In the genomic region with DNA sequence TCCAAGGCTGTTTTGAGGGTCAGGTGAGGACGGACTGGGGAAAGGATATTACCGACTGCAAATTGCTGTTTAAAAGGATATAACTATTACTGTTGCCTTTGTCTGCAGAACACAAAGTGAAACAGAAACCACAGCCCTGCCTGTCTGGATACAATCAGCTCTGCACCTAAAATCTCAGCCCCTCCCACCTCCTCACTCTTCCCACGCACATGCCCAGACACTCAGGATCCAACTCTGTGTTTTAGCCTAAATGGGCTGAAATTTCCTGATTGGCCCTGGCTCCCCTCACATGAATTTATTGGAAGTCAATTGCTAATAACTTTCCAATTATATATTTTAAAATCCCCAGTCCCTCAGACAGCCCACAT, we compare ENCODE assay signal across 23 cellular contexts.
DNase-seq lines count a peak whose midpoint lies in the region; ATAC-seq, FAIRE-seq and TF ChIP-seq lines count a peak whose summit lies in the region.
"Had no signal": no experiment of that assay in that cellular context is flagged by ENCODE, and none has a peak within 500 bp of the region (broad histone marks: within the 10 kb centered on the region; RNA-seq: fewer than 3 reads in every experiment).

No MANE protein-coding gene starts in this region.

- CTCF ChIA-PET in activated CD8-positive, alpha-beta memory T cell treated with anti-CD3 and anti-CD28 coated beads, Interleukin-2, amount 10 ng/mL, durations not matched to agents 7 days and 5 days (lab: Charles Lee), result no interaction called here
- CTCF ChIA-PET in activated naive CD4-positive, alpha-beta T cell treated with anti-CD3 and anti-CD28 coated beads for 36 hours (lab: Charles Lee), result no interaction called here

- no peaks in the 10 kb centered on the region for H3K36me3 Mint-ChIP-seq in activated CD8-positive, alpha-beta memory T cell treated with anti-CD3 and anti-CD28 coated beads, Interleukin-2, amount 10 ng/mL, durations not matched to agents 7 days and 5 days
- H3K36me3 Mint-ChIP-seq in activated naive CD4-positive, alpha-beta T cell treated with anti-CD3 and anti-CD28 coated beads for 36 hours (ENCODE audit: low read depth), result no peaks in the 10 kb centered on the region
- H3K36me3 Mint-ChIP-seq: CD8-positive, alpha-beta T cell; IgD-negative memory B cell had no signal

- peak; percentile 40 for DNase-seq in activated CD8-positive, alpha-beta memory T cell treated with anti-CD3 and anti-CD28 coated beads for 24 hours
- no peak for DNase-seq in activated CD8-positive, alpha-beta memory T cell treated with anti-CD3 and anti-CD28 coated beads, Interleukin-2, amount 10 ng/mL, durations not matched to agents 7 days and 5 days
- DNase-seq in NCI-H2227 treated with DMSO at 0.1 percent for 48 hours (lab: John Stamatoyannopoulos, UW) (peak; percentile 32), middle frontal gyrus (ENCODE audit: extremely low spot score, low spot score) (peak; percentile 13), H54 (ENCODE audit: insufficient read length, low spot score) (no peak)
- no peak for DNase-seq in activated naive CD4-positive, alpha-beta T cell treated with anti-CD3 and anti-CD28 coated beads for 36 hours
- no peak for DNase-seq in activated naive CD4-positive, alpha-beta T cell treated with Interleukin-2 at 50 U/mL for 16 hours
- DNase-seq: Calu3; HCEC 1CT; Karpas-422; MG63; NCI-H1092; NCI-H1436 treated with DMSO at 0.1 percent for 48 hours; NCI-H2029; NCI-H2171; NCI-H446 treated with DMSO at 0.1 percent for 48 hours; NK-92 treated with Interleukin-12 subunit alpha and Interleukin-12 subunit beta, amount 100 ng/mL, for 24 hours; SHP77; SK-N-SH had no signal

- no peak overlapping the region for H3K27ac ChIP-seq in BLaER1 treated with 17β-estradiol and CSF1 and Interleukin-3, amounts not matched to agents 10 nM and 100 nM

- no peaks in the 10 kb centered on the region for H3K9me3 Mint-ChIP-seq in activated CD8-positive, alpha-beta memory T cell treated with anti-CD3 and anti-CD28 coated beads, Interleukin-2, amount 10 ng/mL, durations not matched to agents 7 days and 5 days (ENCODE audit: low read depth)
- H3K9me3 Mint-ChIP-seq in activated naive CD4-positive, alpha-beta T cell treated with anti-CD3 and anti-CD28 coated beads for 36 hours, result no peaks in the 10 kb centered on the region
- H3K9me3 Mint-ChIP-seq: CD8-positive, alpha-beta T cell had no signal

- H3K27me3 ChIP-seq in BLaER1 treated with 17β-estradiol and CSF1 and Interleukin-3, amounts not matched to agents 10 nM and 100 nM, result peaks cover 0 to 26% (median 0%) of the 10 kb centered on the region in 11 experiments; a peak in 6 of 22 replicates

- ATAC-seq in activated CD8-positive, alpha-beta memory T cell treated with anti-CD3 and anti-CD28 coated beads, Interleukin-2, amount 10 ng/mL, durations not matched to agents 7 days and 5 days, result no peak
- ATAC-seq: CD8-positive, alpha-beta T cell had no signal

- peaks cover 0 to 58% (median 43%) of the 10 kb centered on the region in 10 experiments; a peak in 15 of 20 replicates for H3K4me1 ChIP-seq in BLaER1 treated with 17β-estradiol and CSF1 and Interleukin-3, amounts not matched to agents 10 nM and 100 nM

- no peak overlapping the region for H3K9ac ChIP-seq in BLaER1 treated with 17β-estradiol and CSF1 and Interleukin-3, amounts not matched to agents 10 nM and 100 nM
- H3K9ac ChIP-seq: SK-N-SH had no signal

- peaks cover 0 to 16% (median 0%) of the 10 kb centered on the region in 11 experiments; a peak in 2 of 22 replicates for H4K20me1 ChIP-seq in BLaER1 treated with 17β-estradiol and CSF1 and Interleukin-3, amounts not matched to agents 10 nM and 100 nM

- no peak overlapping the region for H3K27ac Mint-ChIP-seq in activated CD8-positive, alpha-beta memory T cell treated with anti-CD3 and anti-CD28 coated beads, Interleukin-2, amount 10 ng/mL, durations not matched to agents 7 days and 5 days
- no peak overlapping the region for H3K27ac Mint-ChIP-seq in activated naive CD4-positive, alpha-beta T cell treated with anti-CD3 and anti-CD28 coated beads for 36 hours
- H3K27ac Mint-ChIP-seq: CD8-positive, alpha-beta T cell; IgD-negative memory B cell had no signal

- intact Hi-C loops in activated naive CD4-positive, alpha-beta T cell treated with anti-CD3 and anti-CD28 coated beads for 36 hours (cut with micrococcal nuclease), result no loop called here

- H3K36me3 ChIP-seq in BLaER1 treated with 17β-estradiol and CSF1 and Interleukin-3, amounts not matched to agents 10 nM and 100 nM, result no peaks in the 10 kb centered on the region
- H3K36me3 ChIP-seq: MG63 had no signal

- peak overlapping the region in 9 of 11 experiments; percentile 12 to 68 (median 42); a peak in 15 of 22 replicates for H3K4me2 ChIP-seq in BLaER1 treated with 17β-estradiol and CSF1 and Interleukin-3, amounts not matched to agents 10 nM and 100 nM
- H3K4me2 ChIP-seq: SK-N-SH had no signal

- H3K4me3 Mint-ChIP-seq in activated CD8-positive, alpha-beta memory T cell treated with anti-CD3 and anti-CD28 coated beads, Interleukin-2, amount 10 ng/mL, durations not matched to agents 7 days and 5 days, result no peak overlapping the region
- H3K4me3 Mint-ChIP-seq in activated naive CD4-positive, alpha-beta T cell treated with anti-CD3 and anti-CD28 coated beads for 36 hours, result no peak overlapping the region
- H3K4me3 Mint-ChIP-seq: CD8-positive, alpha-beta T cell; IgD-negative memory B cell had no signal

- H3K4me3 ChIP-seq in BLaER1 treated with 17β-estradiol and CSF1 and Interleukin-3, amounts not matched to agents 10 nM and 100 nM, result no peak overlapping the region
- H3K4me3 ChIP-seq: MG63 had no signal

- H3K27me3 Mint-ChIP-seq in activated CD8-positive, alpha-beta memory T cell treated with anti-CD3 and anti-CD28 coated beads, Interleukin-2, amount 10 ng/mL, durations not matched to agents 7 days and 5 days, result no peaks in the 10 kb centered on the region
- H3K27me3 Mint-ChIP-seq in activated naive CD4-positive, alpha-beta T cell treated with anti-CD3 and anti-CD28 coated beads for 36 hours (ENCODE audit: low read depth), result peaks cover 13% of the 10 kb centered on the region

- H3K9me3 ChIP-seq in BLaER1 treated with 17β-estradiol and CSF1 and Interleukin-3, amounts not matched to agents 10 nM and 100 nM (replicated peaks in 1 of 11), result no peaks in the 10 kb centered on the region
- H3K9me3 ChIP-seq: MG63, SK-N-SH had no signal

- H3K4me1 Mint-ChIP-seq in activated CD8-positive, alpha-beta memory T cell treated with anti-CD3 and anti-CD28 coated beads, Interleukin-2, amount 10 ng/mL, durations not matched to agents 7 days and 5 days, result no peaks in the 10 kb centered on the region
- no peaks in the 10 kb centered on the region for H3K4me1 Mint-ChIP-seq in activated naive CD4-positive, alpha-beta T cell treated with anti-CD3 and anti-CD28 coated beads for 36 hours (ENCODE audit: low read depth)

- no peak for TF ChIP-seq POLR2A in H54 (IDR thresholded peaks at IDR 0.05; ENCODE audit: low read depth, low read length)

- FAIRE-seq in H54 (lab: Jason Lieb, UNC), result no peak
- FAIRE-seq: A204.1 had no signal

Comparison
In these comparisons a context has a peak if more than half of its experiments do, and no peak if none do; other contexts are left out.
1. DNase-seq: peak in activated CD8-positive, alpha-beta memory T cell treated with anti-CD3 and anti-CD28 coated beads for 24 hours (single experiment), NCI-H2227 treated with DMSO at 0.1 percent for 48 hours (single experiment) and middle frontal gyrus (single experiment); none in activated CD8-positive, alpha-beta memory T cell treated with anti-CD3 and anti-CD28 coated beads, Interleukin-2, amount 10 ng/mL, durations not matched to agents 7 days and 5 days (single experiment), H54 (single experiment), activated naive CD4-positive, alpha-beta T cell treated with anti-CD3 and anti-CD28 coated beads for 36 hours (single experiment) and activated naive CD4-positive, alpha-beta T cell treated with Interleukin-2 at 50 U/mL for 16 hours (single experiment).